In the genomic region with DNA sequence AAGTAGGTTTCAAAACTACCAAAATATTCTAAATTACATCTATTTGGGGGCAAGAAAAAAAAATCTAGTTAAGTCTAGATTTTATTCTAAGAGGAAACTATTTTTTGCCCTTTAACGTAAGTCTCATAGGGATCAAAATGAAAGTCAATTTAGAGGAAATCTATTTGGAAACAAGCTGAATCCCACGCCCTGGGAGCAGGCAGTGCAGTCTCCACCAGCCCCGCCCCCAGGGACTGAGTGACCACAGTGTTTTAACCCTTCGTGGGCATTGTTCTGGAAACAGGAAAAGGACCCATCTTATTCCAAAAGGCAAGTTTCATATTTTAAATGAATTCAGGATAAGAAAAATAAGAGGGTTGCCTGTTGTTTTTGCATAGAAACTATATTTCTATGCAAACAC, we compare ENCODE assay signal across 8 cellular contexts.
DNase-seq lines count a peak whose midpoint lies in the region; ATAC-seq and TF ChIP-seq lines count a peak whose summit lies in the region.

No MANE protein-coding gene starts in this region.

- ATAC-seq in HG02763 (IDR thresholded peaks at IDR 0.05; ENCODE audit: unreplicated experiment) (no peak), GM19395 (IDR thresholded peaks at IDR 0.05; ENCODE audit: unreplicated experiment) (no peak)

- peaks cover 9% of the 10 kb centered on the region; the same call in 1 of the 2 replicates for H3F3A ChIP-seq in GM23248 (ENCODE audit: insufficient read depth)

- no peak for TF ChIP-seq CTCF in adrenal gland (IDR thresholded peaks at IDR 0.05)
- no peak for TF ChIP-seq CTCF in right atrium auricular region (IDR thresholded peaks at IDR 0.05)
- TF ChIP-seq CTCF in retinal pigment epithelial cell (conservative IDR thresholded peaks at IDR 0.05; ENCODE audit: low read depth, low read length), result no peak

- peak in 1 of 2 donors; percentile 20 for TF ChIP-seq POLR2A in adrenal gland (IDR thresholded peaks at IDR 0.05)

- no peaks in the 10 kb centered on the region for H3K79me2 ChIP-seq in GM23248 (ENCODE audit: insufficient read depth)

- H3K9me3 ChIP-seq in GM23248 (ENCODE audit: low read depth) (no peaks in the 10 kb centered on the region), adrenal gland (replicated peaks in 1 of 3) (no peaks in the 10 kb centered on the region), right atrium auricular region (no peaks in the 10 kb centered on the region)

- H3K27me3 Mint-ChIP-seq in activated naive CD4-positive, alpha-beta T cell treated with anti-CD3 and anti-CD28 coated beads for 36 hours (ENCODE audit: low read depth), result peaks cover 3% of the 10 kb centered on the region
- no peaks in the 10 kb centered on the region for H3K27me3 Mint-ChIP-seq in activated T-cell treated with anti-CD3 and anti-CD28 coated beads, Interleukin-2, amount 50 U/mL, for 24 hours

- no peaks in the 10 kb centered on the region for H3K4me1 Mint-ChIP-seq in activated naive CD4-positive, alpha-beta T cell treated with anti-CD3 and anti-CD28 coated beads for 36 hours (ENCODE audit: low read depth)
- H3K4me1 Mint-ChIP-seq in activated T-cell treated with anti-CD3 and anti-CD28 coated beads, Interleukin-2, amount 50 U/mL, for 24 hours (ENCODE audit: low read depth), result no peaks in the 10 kb centered on the region

- no peaks in the 10 kb centered on the region for H3K9me2 ChIP-seq in GM23248 (ENCODE audit: insufficient read depth)

- H2AFZ ChIP-seq in GM23248, result peak overlapping the region; percentile 92

- no peak overlapping the region for H3K4me3 Mint-ChIP-seq in activated naive CD4-positive, alpha-beta T cell treated with anti-CD3 and anti-CD28 coated beads for 36 hours
- H3K4me3 Mint-ChIP-seq in activated T-cell treated with anti-CD3 and anti-CD28 coated beads, Interleukin-2, amount 50 U/mL, for 24 hours, result no peak overlapping the region

- H3K27ac ChIP-seq in GM23248 (peak overlapping the region; percentile 39), adrenal gland (peak overlapping the region in 2 of 5 donors; percentile 27 to 28), right atrium auricular region (peak overlapping the region; percentile 80 to 92)

- peak overlapping the region; percentile 95 for H3K4me2 ChIP-seq in GM23248 (ENCODE audit: unreplicated experiment)

- H3K36me3 Mint-ChIP-seq in activated naive CD4-positive, alpha-beta T cell treated with anti-CD3 and anti-CD28 coated beads for 36 hours (ENCODE audit: low read depth), result no peaks in the 10 kb centered on the region
- H3K36me3 Mint-ChIP-seq in activated T-cell treated with anti-CD3 and anti-CD28 coated beads, Interleukin-2, amount 50 U/mL, for 24 hours (ENCODE audit: low read depth), result no peaks in the 10 kb centered on the region

- H3K9ac ChIP-seq in GM23248, result peak overlapping the region; percentile 75

- no peaks in the 10 kb centered on the region for H3K36me3 ChIP-seq in GM23248 (ENCODE audit: low read depth)
- H3K36me3 ChIP-seq in adrenal gland (replicated peaks in 1 of 2), result no peaks in the 10 kb centered on the region
- H3K36me3 ChIP-seq in right atrium auricular region, result no peaks in the 10 kb centered on the region

- CTCF ChIA-PET in activated naive CD4-positive, alpha-beta T cell treated with anti-CD3 and anti-CD28 coated beads for 36 hours (lab: Charles Lee), result no interaction called here

- in situ Hi-C loops in GM23248 (cut with MboI), result no loop called here

- peak; percentile 80 for DNase-seq in GM23248
- peak; percentile 31 to 87 (median 66) for DNase-seq in adrenal gland
- peak; percentile 81 for DNase-seq in right atrium auricular region (ENCODE audit: low spot score)
- DNase-seq in retinal pigment epithelial cell (ENCODE audit: low read depth), result peak; percentile 73
- DNase-seq in activated naive CD4-positive, alpha-beta T cell treated with anti-CD3 and anti-CD28 coated beads for 36 hours, result no peak
- no peak for DNase-seq in activated T-cell treated with anti-CD3 and anti-CD28 coated beads, Interleukin-2, amount 50 U/mL, for 24 hours

- no peaks in the 10 kb centered on the region for H3K9me3 Mint-ChIP-seq in activated naive CD4-positive, alpha-beta T cell treated with anti-CD3 and anti-CD28 coated beads for 36 hours
- H3K9me3 Mint-ChIP-seq in activated T-cell treated with anti-CD3 and anti-CD28 coated beads, Interleukin-2, amount 50 U/mL, for 24 hours, result no peaks in the 10 kb centered on the region

- peak overlapping the region; percentile 78 for H3K4me3 ChIP-seq in GM23248
- peak overlapping the region in 1 of 4 donors; percentile 18 for H3K4me3 ChIP-seq in adrenal gland
- peak overlapping the region; percentile 28 to 36 for H3K4me3 ChIP-seq in right atrium auricular region
- peak overlapping the region; percentile 37 for H3K4me3 ChIP-seq in retinal pigment epithelial cell (ENCODE audit: low read length)

- no peaks in the 10 kb centered on the region for H4K20me1 ChIP-seq in GM23248 (ENCODE audit: insufficient read depth)

- WGBS in GM23248 (ENCODE audit: low coverage in 1 of 2, low lambda C conversion rate in 2 of 2, missing lambda C conversion rate in 2 of 2), 2 experiments, result 0 to 4% methylated on average over 4 of the region's 4 CpGs
- WGBS in adrenal gland, 4 donors, result 7 to 16% (median 11%) methylated on average over 4 of the region's 4 CpGs

- intact Hi-C loops in adrenal gland (cut with DNase I), result no loop called here
- intact Hi-C loops in activated naive CD4-positive, alpha-beta T cell treated with anti-CD3 and anti-CD28 coated beads for 36 hours (cut with micrococcal nuclease), result no loop called here

- H3K27me3 ChIP-seq in GM23248 (replicated peaks; ENCODE audit: insufficient read depth) (no peaks in the 10 kb centered on the region), adrenal gland (no peaks in the 10 kb centered on the region), right atrium auricular region (no peaks in the 10 kb centered on the region)

- H3K4me1 ChIP-seq in GM23248 (ENCODE audit: insufficient read depth) (peaks cover 27% of the 10 kb centered on the region), adrenal gland (replicated peaks in 1 of 2) (peaks cover 18 to 23% of the 10 kb centered on the region in 2 donors), right atrium auricular region (peaks cover 0 to 34% of the 10 kb centered on the region in 2 donors)

- no peak overlapping the region for H3K27ac Mint-ChIP-seq in activated naive CD4-positive, alpha-beta T cell treated with anti-CD3 and anti-CD28 coated beads for 36 hours
- H3K27ac Mint-ChIP-seq in activated T-cell treated with anti-CD3 and anti-CD28 coated beads, Interleukin-2, amount 50 U/mL, for 24 hours, result no peak overlapping the region

Comparison
In these comparisons a context has a peak if more than half of its experiments do, and no peak if none do; other contexts are left out.
1. DNase-seq: peak in GM23248 (single experiment), adrenal gland (7 of 7), right atrium auricular region (single experiment) and retinal pigment epithelial cell (single experiment); none in activated naive CD4-positive, alpha-beta T cell treated with anti-CD3 and anti-CD28 coated beads for 36 hours (single experiment) and activated T-cell treated with anti-CD3 and anti-CD28 coated beads, Interleukin-2, amount 50 U/mL, for 24 hours (single experiment).